Comparison of ENCODE assay signal across 26 cellular contexts in genomic region chr4:17851921-17852320, GRCh38. TPM values are rescaled to one million over a fixed set of nuclear protein-coding genes. Genes with fewer than 3 reads are reported as not detected.
A peak's percentile ranks its signal among the peaks of the same experiment; 100 is the strongest.
DNase-seq lines count a peak whose midpoint lies in the region; ATAC-seq, FAIRE-seq and TF ChIP-seq lines count a peak whose summit lies in the region.
"Had no signal": no experiment of that assay in that cellular context is flagged by ENCODE, and none has a peak within 500 bp of the region (broad histone marks: within the 10 kb centered on the region; RNA-seq: fewer than 3 reads in every experiment).

No MANE protein-coding gene starts in this region.

- TF ChIP-seq POLR2A in HepG2 (IDR thresholded peaks at IDR 0.05; ENCODE audit: insufficient read depth in 1 of 2, low read depth in 2 of 2, low read length in 2 of 2) (no peak), right lobe of liver (IDR thresholded peaks at IDR 0.05) (no peak), K562 (conservative IDR thresholded peaks at IDR 0.05) (no peak)

- H3K4me3 ChIP-seq in HepG2 (replicated peaks in 1 of 3; ENCODE audit: insufficient read depth in 1 of 3, low read depth in 2 of 3, low read length in 3 of 3) (no peak overlapping the region), right lobe of liver (no peak overlapping the region), K562 (no peak overlapping the region), osteoblast (ENCODE audit: insufficient read depth, low read length) (no peak overlapping the region), right atrium auricular region (no peak overlapping the region)
- H3K4me3 ChIP-seq: BLaER1, GM12878 had no signal

- H3K9me1 ChIP-seq in K562 (ENCODE audit: control insufficient read depth, insufficient read depth, low read length), result no peaks in the 10 kb centered on the region

- DNase-seq in HepG2 (ENCODE audit: low spot score) (no peak), right lobe of liver (no peak), K562 (ENCODE audit: extremely low read depth in 1 of 4, low spot score in 3 of 4) (no peak), osteoblast (ENCODE audit: insufficient read length, low spot score, missing footprints) (peak; percentile 5), right atrium auricular region (ENCODE audit: low spot score) (no peak)
- DNase-seq in stimulated activated CD8-positive, alpha-beta memory T cell treated with anti-CD3 and anti-CD28 coated beads, Interleukin-4, amount 100 ng/mL, for 48 hours, result no peak
- DNase-seq: ACHN; BE2C; C1 segment of cervical spinal cord; CD4-positive, alpha-beta memory T cell; CD4-positive, CD25-positive, alpha-beta regulatory T cell; CD8-positive, alpha-beta memory T cell; COR-L47; DMS 273 treated with DMSO at 0.1 percent for 48 hours; DMS153; DMS53; DMS79; DND-41; EL; GDM1 had no signal

- H2AFZ ChIP-seq in HepG2 (ENCODE audit: low read length) (no peak overlapping the region), K562 (ENCODE audit: low read depth, low read length) (no peak overlapping the region), osteoblast (ENCODE audit: low read length) (no peak overlapping the region)

- POLR2A ChIA-PET in HepG2 (lab: Yijun Ruan, JAX), result no interaction called here
- POLR2A ChIA-PET in K562 (lab: Yijun Ruan, JAX), result no interaction called here

- H3K9me3 ChIP-seq in HepG2 (ENCODE audit: low read length) (no peaks in the 10 kb centered on the region), right lobe of liver (no peaks in the 10 kb centered on the region), K562 (replicated peaks; ENCODE audit: control insufficient read depth, insufficient read depth, low read depth, low read length) (no peaks in the 10 kb centered on the region), osteoblast (ENCODE audit: low read depth, low read length) (no peaks in the 10 kb centered on the region), right atrium auricular region (no peaks in the 10 kb centered on the region)
- H3K9me3 ChIP-seq: BE2C had no signal

- no peaks in the 10 kb centered on the region for H4K20me1 ChIP-seq in HepG2 (ENCODE audit: insufficient read depth, low read length)
- no peaks in the 10 kb centered on the region for H4K20me1 ChIP-seq in K562 (replicated peaks; ENCODE audit: control insufficient read depth, insufficient read depth, low read length)
- H4K20me1 ChIP-seq in osteoblast (ENCODE audit: insufficient read depth, low read length), result no peaks in the 10 kb centered on the region
- H4K20me1 ChIP-seq: BLaER1 had no signal

- in situ Hi-C loops in HepG2 (cut with HindIII; ENCODE audit: extremely low pct_ligation_motif_present, low pct_unique_long_range_greater_than_20kb) (no loop called here), K562 (cut with MboI) (no loop called here)

- H3K9ac ChIP-seq in HepG2 (ENCODE audit: insufficient read depth, low read depth, low read length) (no peak overlapping the region), K562 (ENCODE audit: insufficient read depth in 1 of 2, low read depth in 2 of 2, low read length in 2 of 2) (no peak overlapping the region)
- H3K9ac ChIP-seq: BLaER1 had no signal

- H3K27me3 ChIP-seq in HepG2 (ENCODE audit: control insufficient read depth in 1 of 2, insufficient read depth in 2 of 2, low read length in 2 of 2) (no peaks in the 10 kb centered on the region), right lobe of liver (no peaks in the 10 kb centered on the region), K562 (ENCODE audit: control insufficient read depth in 2 of 2, insufficient read depth in 2 of 2, low read length in 2 of 2) (no peaks in the 10 kb centered on the region), osteoblast (ENCODE audit: insufficient read depth, low read length) (no peaks in the 10 kb centered on the region), right atrium auricular region (no peaks in the 10 kb centered on the region)
- H3K27me3 ChIP-seq: BE2C, BLaER1 had no signal

- TF ChIP-seq CTCF in HepG2 (CRISPR knock-in tag; IDR thresholded peaks at IDR 0.05) (no peak), right lobe of liver (IDR thresholded peaks at IDR 0.05) (no peak), K562 (IDR thresholded peaks at IDR 0.05 in 2 of 3, conservative IDR thresholded peaks at IDR 0.05 in 1 of 3; ENCODE audit: insufficient read depth in 2 of 3, low read depth in 1 of 3, low read length in 3 of 3) (no peak), osteoblast (IDR thresholded peaks at IDR 0.05; ENCODE audit: extremely low read depth, low read depth, low read length) (no peak), right atrium auricular region (IDR thresholded peaks at IDR 0.05) (no peak)

- TF ChIP-seq EP300 in HepG2 (IDR thresholded peaks at IDR 0.05; ENCODE audit: low read depth in 2 of 2, low read length in 2 of 2) (no peak), HepG2 (CRISPR knock-in tag; IDR thresholded peaks at IDR 0.05; ENCODE audit: borderline replicate concordance) (no peak), K562 (IDR thresholded peaks at IDR 0.05; ENCODE audit: low read length) (no peak)

- intact Hi-C loops in HepG2 (cut with micrococcal nuclease; ENCODE audit: unreplicated experiment), result no loop called here
- intact Hi-C loops in right lobe of liver (cut with DNase I), result no loop called here
- intact Hi-C loops in K562 (cut with micrococcal nuclease), result no loop called here

- FAIRE-seq in HepG2 (lab: Jason Lieb, UNC) (no peak), K562 (lab: Jason Lieb, UNC) (no peak)
- FAIRE-seq: GM12878, GM12892, GM18507 had no signal

- no peak overlapping the region for H3K27ac ChIP-seq in HepG2 (ENCODE audit: extremely low read length, insufficient read depth, low read length)
- H3K27ac ChIP-seq in right lobe of liver, result no peak overlapping the region
- H3K27ac ChIP-seq in K562 (ENCODE audit: extremely low read depth, low read depth, low read length), result no peak overlapping the region
- no peak overlapping the region for H3K27ac ChIP-seq in osteoblast (ENCODE audit: low read depth, low read length)
- no peak overlapping the region for H3K27ac ChIP-seq in right atrium auricular region
- H3K27ac ChIP-seq: 22Rv1, BLaER1 had no signal

- no peaks in the 10 kb centered on the region for H3K79me2 ChIP-seq in HepG2 (ENCODE audit: insufficient read depth, low read length)
- H3K79me2 ChIP-seq in K562 (ENCODE audit: control insufficient read depth, insufficient read depth, low read length), result no peaks in the 10 kb centered on the region
- no peaks in the 10 kb centered on the region for H3K79me2 ChIP-seq in osteoblast (ENCODE audit: insufficient read depth, low read length)

- CTCF ChIA-PET in HepG2 (lab: Yijun Ruan, JAX; ENCODE audit: low intra/inter-chr PET ratio, low total read pairs), result no interaction called here
- CTCF ChIA-PET in K562 (lab: Yijun Ruan, JAX; ENCODE audit: low intra/inter-chr PET ratio), result no interaction called here

- H3K4me1 ChIP-seq in HepG2 (ENCODE audit: insufficient read depth, low read length) (0 out of 2 replicates have a peak, but pooled peaks cover 4% of the 10 kb centered on the region), right lobe of liver (no peaks in the 10 kb centered on the region), K562 (replicated peaks in 1 of 2; ENCODE audit: control insufficient read depth in 2 of 2, insufficient read depth in 2 of 2, low read length in 2 of 2) (no peaks in the 10 kb centered on the region), osteoblast (ENCODE audit: insufficient read depth, low read length) (no peaks in the 10 kb centered on the region), right atrium auricular region (no peaks in the 10 kb centered on the region)
- H3K4me1 ChIP-seq: BE2C, BLaER1 had no signal

- no peaks in the 10 kb centered on the region for H3K36me3 ChIP-seq in HepG2 (replicated peaks in 1 of 2; ENCODE audit: control insufficient read depth in 1 of 2, insufficient read depth in 2 of 2, low read length in 2 of 2)
- H3K36me3 ChIP-seq in right lobe of liver, result no peaks in the 10 kb centered on the region
- peaks cover 2% of the 10 kb centered on the region; the same call in 1 of the 3 replicates for H3K36me3 ChIP-seq in K562 (ENCODE audit: control insufficient read depth, insufficient read depth, low read length)
- H3K36me3 ChIP-seq in osteoblast (ENCODE audit: insufficient read depth, low read length), result no peaks in the 10 kb centered on the region
- H3K36me3 ChIP-seq in right atrium auricular region, result no peaks in the 10 kb centered on the region

- TF ChIP-seq RAD21 in HepG2 (CRISPR knock-in tag; IDR thresholded peaks at IDR 0.05) (no peak), K562 (CRISPR knock-in tag; conservative IDR thresholded peaks at IDR 0.05 in 1 of 2, IDR thresholded peaks at IDR 0.05 in 1 of 2) (no peak)

- BruUV-seq in HepG2 (replicated peaks; lab: Mats Ljungman, UMichigan), result no TSS peak
- no TSS peak for BruUV-seq in K562 (replicated peaks; lab: Mats Ljungman, UMichigan)

- H3K4me2 ChIP-seq in HepG2 (ENCODE audit: low read depth, low read length) (no peak overlapping the region), K562 (ENCODE audit: insufficient read depth, low read length) (no peak overlapping the region), osteoblast (ENCODE audit: insufficient read depth, low read length) (no peak overlapping the region)
- H3K4me2 ChIP-seq: BLaER1 had no signal

- ATAC-seq in HepG2, result no peak
- no peak for ATAC-seq in right lobe of liver
- no peak for ATAC-seq in K562
- ATAC-seq: GM12878 had no signal

RNA-seq across cellular contexts. Expression of gene NCAPG, which starts 41.1 kb away (rescaled TPM):
- total RNA-seq in HepG2 (2016; rRNA removed; fragmentation: Illumina TruSeq; extraction: Trizol) (61.9 and 108 TPM in 2 replicates), right lobe of liver (1 to 10 TPM in 3 of 6 experiments, under 1 TPM in 2, not detected in 1; 0.44 to 2.5 (median 1.3) TPM), K562 (2014; rRNA removed) (53.0 and 56.6 TPM in 2 replicates), K562 (2014; rRNA removed; fragmentation: Illumina TruSeq; extraction: Trizol) (102 and 119 TPM in 2 replicates), K562 (2015; rRNA removed; fragmentation: Illumina TruSeq; extraction: Trizol) (74.8 and 76.7 TPM in 2 replicates), K562 (2021) (72.9 and 73.4 TPM in 2 replicates), osteoblast (4.0 and 5.3 TPM in 2 replicates), right atrium auricular region (under 1 TPM; 0.20 to 0.44 TPM)
- total RNA-seq in HepG2 (2016; cell fraction: cytosol; rRNA removed; fragmentation: Illumina TruSeq; extraction: Trizol; ENCODE audit: low read depth), result 4.9 and 7.7 TPM in 2 replicates
- total RNA-seq in HepG2 (2016; cell fraction: insoluble cytoplasmic fraction; rRNA removed; fragmentation: Illumina TruSeq; extraction: Trizol), result 64.8 and 104 TPM in 2 replicates
- 12.6 and 18.7 TPM in 2 replicates for total RNA-seq in HepG2 (2016; cell fraction: membrane; rRNA removed; fragmentation: Illumina TruSeq; extraction: Trizol)
- total RNA-seq in HepG2 (2016; cell fraction: nucleus; rRNA removed; fragmentation: Illumina TruSeq; extraction: Trizol), result 52.9 and 64.2 TPM in 2 replicates
- polyA plus RNA-seq in HepG2 (2011; rRNA removed) (8.1 and 14.8 TPM in 2 replicates), K562 (2011; rRNA removed) (62.8 and 102 TPM in 2 replicates), K562 (2014; fragmentation: Illumina TruSeq; extraction: Trizol) (62.8 and 65.3 TPM in 2 replicates), K562 (2014; fragmentation: Nextera tagmentation; extraction: Ambion mirVana) (10 to 100 TPM; 25.6 to 30.5 TPM), K562 (2014; rRNA removed) (55.6 and 63.4 TPM in 2 replicates)
- polyA plus RNA-seq in HepG2 (2011; cell fraction: cytosol; rRNA removed), result 5.0 and 5.3 TPM in 2 replicates
- 6.4 and 6.5 TPM in 2 replicates for polyA plus RNA-seq in HepG2 (2011; cell fraction: nucleus; rRNA removed)
- polyA plus RNA-seq in HepG2 (2012), result 6.4 and 16.4 TPM in 2 replicates
- polyA plus RNA-seq in HepG2 (2016; cell fraction: cytosol; fragmentation: Illumina TruSeq; extraction: Trizol; ENCODE audit: low read depth), result 1.6 and 2.1 TPM in 2 replicates
- polyA plus RNA-seq in HepG2 (2016; cell fraction: insoluble cytoplasmic fraction; fragmentation: Illumina TruSeq; extraction: Trizol; ENCODE audit: low read depth), result 63.0 and 65.6 TPM in 2 replicates
- polyA plus RNA-seq in HepG2 (2016; cell fraction: membrane; fragmentation: Illumina TruSeq; extraction: Trizol; ENCODE audit: low read depth), result 3.4 and 4.5 TPM in 2 replicates
- 38.6 and 39.2 TPM in 2 replicates for polyA plus RNA-seq in HepG2 (2016; cell fraction: nucleus; fragmentation: Illumina TruSeq; extraction: Trizol; ENCODE audit: insufficient read depth, low read depth)
- polyA minus RNA-seq in HepG2 (2011; rRNA and poly(A)+ RNA removed; ENCODE audit: low replicate concordance), result 5.1 and 25.2 TPM in 2 replicates
- 8.3 and 13.0 TPM in 2 replicates for polyA minus RNA-seq in HepG2 (2011; cell fraction: cytosol; rRNA and poly(A)+ RNA removed)
- polyA minus RNA-seq in HepG2 (2011; cell fraction: nucleus; rRNA and poly(A)+ RNA removed), result 27.6 and 52.7 TPM in 2 replicates
- 53.0 and 175 TPM in 2 replicates for total RNA-seq in K562 (2011; cell fraction: chromatin; rRNA removed; ENCODE audit: low replicate concordance)
- 22.2 and 24.9 TPM in 2 replicates for total RNA-seq in K562 (2011; cell fraction: nucleolus; rRNA removed)
- total RNA-seq in K562 (2011; cell fraction: nucleoplasm; rRNA removed), result 39.8 and 43.6 TPM in 2 replicates
- polyA plus RNA-seq in K562 (2011; cell fraction: cytosol; rRNA removed), result 12.7 and 24.5 TPM in 2 replicates
- 43.1 and 68.4 TPM in 2 replicates for polyA plus RNA-seq in K562 (2011; cell fraction: nucleus; rRNA removed)
- 50.5 and 51.2 TPM in 2 replicates for polyA plus RNA-seq in K562 (2012)
- polyA minus RNA-seq in K562 (2011; rRNA and poly(A)+ RNA removed), result 122 and 127 TPM in 2 replicates
- polyA minus RNA-seq in K562 (2011; cell fraction: cytosol; rRNA and poly(A)+ RNA removed), result 23.3 and 38.6 TPM in 2 replicates
- 47.9 and 83.9 TPM in 2 replicates for polyA minus RNA-seq in K562 (2011; cell fraction: nucleus; rRNA and poly(A)+ RNA removed)
- polyA plus RNA-seq: CD14-positive monocyte had no signal

RNA-seq across cellular contexts. Expression of gene DCAF16, which starts 41.4 kb away (rescaled TPM):
- 41.9 and 46.1 TPM in 2 replicates for total RNA-seq in HepG2 (2016; rRNA removed; fragmentation: Illumina TruSeq; extraction: Trizol)
- 6.3 and 8.7 TPM in 2 replicates for total RNA-seq in HepG2 (2016; cell fraction: cytosol; rRNA removed; fragmentation: Illumina TruSeq; extraction: Trizol; ENCODE audit: low read depth)
- 39.7 and 43.1 TPM in 2 replicates for total RNA-seq in HepG2 (2016; cell fraction: insoluble cytoplasmic fraction; rRNA removed; fragmentation: Illumina TruSeq; extraction: Trizol)
- 20.5 and 24.7 TPM in 2 replicates for total RNA-seq in HepG2 (2016; cell fraction: membrane; rRNA removed; fragmentation: Illumina TruSeq; extraction: Trizol)
- 46.6 and 56.2 TPM in 2 replicates for total RNA-seq in HepG2 (2016; cell fraction: nucleus; rRNA removed; fragmentation: Illumina TruSeq; extraction: Trizol)
- polyA plus RNA-seq in HepG2 (2011; rRNA removed), result 34.1 and 37.5 TPM in 2 replicates
- polyA plus RNA-seq in HepG2 (2011; cell fraction: cytosol; rRNA removed), result 18.9 and 23.2 TPM in 2 replicates
- polyA plus RNA-seq in HepG2 (2011; cell fraction: nucleus; rRNA removed), result 33.7 and 34.5 TPM in 2 replicates
- 22.8 and 28.5 TPM in 2 replicates for polyA plus RNA-seq in HepG2 (2012)
- 3.6 and 4.4 TPM in 2 replicates for polyA plus RNA-seq in HepG2 (2016; cell fraction: cytosol; fragmentation: Illumina TruSeq; extraction: Trizol; ENCODE audit: low read depth)
- polyA plus RNA-seq in HepG2 (2016; cell fraction: insoluble cytoplasmic fraction; fragmentation: Illumina TruSeq; extraction: Trizol; ENCODE audit: low read depth), result 29.4 and 30.0 TPM in 2 replicates
- polyA plus RNA-seq in HepG2 (2016; cell fraction: membrane; fragmentation: Illumina TruSeq; extraction: Trizol; ENCODE audit: low read depth), result 8.0 and 8.8 TPM in 2 replicates
- 66.0 and 78.7 TPM in 2 replicates for polyA plus RNA-seq in HepG2 (2016; cell fraction: nucleus; fragmentation: Illumina TruSeq; extraction: Trizol; ENCODE audit: insufficient read depth, low read depth)
- polyA minus RNA-seq in HepG2 (2011; rRNA and poly(A)+ RNA removed; ENCODE audit: low replicate concordance), result 21.4 and 27.9 TPM in 2 replicates
- polyA minus RNA-seq in HepG2 (2011; cell fraction: cytosol; rRNA and poly(A)+ RNA removed), result 32.0 and 35.8 TPM in 2 replicates
- polyA minus RNA-seq in HepG2 (2011; cell fraction: nucleus; rRNA and poly(A)+ RNA removed), result 67.1 and 71.6 TPM in 2 replicates
- total RNA-seq in right lobe of liver, result 1 to 10 TPM; 4.2 to 7.9 (median 5.6) TPM
- 66.5 and 95.8 TPM in 2 replicates for total RNA-seq in K562 (2011; cell fraction: chromatin; rRNA removed; ENCODE audit: low replicate concordance)
- total RNA-seq in K562 (2011; cell fraction: nucleolus; rRNA removed), result 40.5 and 45.7 TPM in 2 replicates
- total RNA-seq in K562 (2011; cell fraction: nucleoplasm; rRNA removed), result 69.2 and 104 TPM in 2 replicates
- 69.3 and 76.5 TPM in 2 replicates for total RNA-seq in K562 (2014; rRNA removed)
- total RNA-seq in K562 (2014; rRNA removed; fragmentation: Illumina TruSeq; extraction: Trizol), result 67.8 and 77.4 TPM in 2 replicates
- 62.8 and 71.8 TPM in 2 replicates for total RNA-seq in K562 (2015; rRNA removed; fragmentation: Illumina TruSeq; extraction: Trizol)
- 77.5 and 82.8 TPM in 2 replicates for total RNA-seq in K562 (2021)
- polyA plus RNA-seq in K562 (2011; rRNA removed), result 81.6 and 84.1 TPM in 2 replicates
- polyA plus RNA-seq in K562 (2011; cell fraction: cytosol; rRNA removed), result 33.8 and 46.6 TPM in 2 replicates
- 68.6 and 69.7 TPM in 2 replicates for polyA plus RNA-seq in K562 (2011; cell fraction: nucleus; rRNA removed)
- polyA plus RNA-seq in K562 (2012), result 36.6 and 44.9 TPM in 2 replicates
- polyA plus RNA-seq in K562 (2014; fragmentation: Illumina TruSeq; extraction: Trizol), result 58.0 and 68.3 TPM in 2 replicates
- 10 to 100 TPM; 20.5 to 23.8 TPM for polyA plus RNA-seq in K562 (2014; fragmentation: Nextera tagmentation; extraction: Ambion mirVana)
- 48.8 and 49.5 TPM in 2 replicates for polyA plus RNA-seq in K562 (2014; rRNA removed)
- polyA minus RNA-seq in K562 (2011; rRNA and poly(A)+ RNA removed), result 77.5 and 80.3 TPM in 2 replicates
- 53.7 and 54.0 TPM in 2 replicates for polyA minus RNA-seq in K562 (2011; cell fraction: cytosol; rRNA and poly(A)+ RNA removed)
- 35.4 and 53.0 TPM in 2 replicates for polyA minus RNA-seq in K562 (2011; cell fraction: nucleus; rRNA and poly(A)+ RNA removed)
- total RNA-seq in osteoblast, result 28.3 and 35.1 TPM in 2 replicates
- 10 to 100 TPM; 15.1 to 24.7 TPM for total RNA-seq in right atrium auricular region

Comparison
In these comparisons a context has a peak if more than half of its experiments do, and no peak if none do; other contexts are left out.
1. Of the 241 proteins assayed by ChIP-seq in both HepG2 and K562: peak only in HepG2: MAFK; only in K562: MAFG; in both: MAFF; in neither: 238.